17 cellular contexts compared by ENCODE assay signal in the genomic region with DNA sequence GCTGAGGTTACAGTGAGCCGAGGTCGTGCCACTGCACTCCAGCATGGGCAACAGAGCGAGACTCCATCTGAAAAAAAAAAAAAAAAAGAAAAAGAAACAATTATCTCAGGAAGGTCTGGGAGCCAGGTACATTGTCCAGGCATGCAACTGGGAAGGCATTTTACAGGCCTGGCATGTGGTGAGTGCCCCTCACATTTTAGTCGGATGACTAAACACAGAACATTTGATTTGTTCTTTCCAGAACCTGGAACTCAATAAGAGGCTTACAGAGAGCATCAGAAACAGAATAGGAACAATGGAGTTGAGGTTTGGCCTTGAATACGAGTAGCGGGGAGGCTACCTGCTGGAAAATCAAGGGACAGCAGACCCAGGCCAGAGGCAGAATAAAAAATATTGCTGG. TPM values are rescaled to one million over a fixed set of nuclear protein-coding genes. Genes with fewer than 3 reads are reported as not detected.
DNase-seq lines count a peak whose midpoint lies in the region; ATAC-seq, FAIRE-seq and TF ChIP-seq lines count a peak whose summit lies in the region.
"Had no signal": no experiment of that assay in that cellular context is flagged by ENCODE, and none has a peak within 500 bp of the region (broad histone marks: within the 10 kb centered on the region; RNA-seq: fewer than 3 reads in every experiment).

No MANE protein-coding gene starts in this region.

- H3K9me3 ChIP-seq in body of pancreas: no peaks in the 10 kb centered on the region
- no peaks in the 10 kb centered on the region for H3K9me3 ChIP-seq in keratinocyte (ENCODE audit: control insufficient read depth, low read depth, low read length)
- H3K9me3 ChIP-seq: BE2C had no signal

- no peaks in the 10 kb centered on the region for H4K20me1 ChIP-seq in keratinocyte (ENCODE audit: control insufficient read depth, extremely low read depth, insufficient read depth, low read length)

- peak; percentile 82 for DNase-seq in RWPE1 (ENCODE audit: low spot score)
- no peak for DNase-seq in body of pancreas
- no peak for DNase-seq in keratinocyte (ENCODE audit: low read depth, low spot score)
- DNase-seq in retinal pigment epithelial cell (ENCODE audit: low read depth): peak; percentile 4
- no peak for DNase-seq in NCI-H2029 treated with DMSO at 0.1 percent for 48 hours (lab: John Stamatoyannopoulos, UW)
- DNase-seq in activated CD4-positive, alpha-beta T cell treated with anti-CD3 and anti-CD28 coated beads, Interleukin-2, amount 50 U/mL, for 48 hours: no peak
- no peak for DNase-seq in foreskin fibroblast
- DNase-seq: BE2C, DMS53, GDM1, NCI-H1417 treated with DMSO at 0.1 percent for 48 hours, NCI-H187, NCI-H2107, NCI-H446 treated with DMSO at 0.1 percent for 48 hours, NCI-H526 treated with DMSO at 0.1 percent for 48 hours, SHP77 treated with DMSO at 0.1 percent for 48 hours had no signal

- no peak for ATAC-seq in body of pancreas

- no peaks in the 10 kb centered on the region for H3K36me3 ChIP-seq in body of pancreas (replicated peaks in 1 of 2; ENCODE audit: insufficient read depth in 1 of 2, low read depth in 2 of 2)
- no peaks in the 10 kb centered on the region for H3K36me3 ChIP-seq in keratinocyte (ENCODE audit: control insufficient read depth in 2 of 2, extremely low read depth in 1 of 2, insufficient read depth in 2 of 2, low read length in 2 of 2)
- H3K36me3 ChIP-seq: BE2C had no signal

- H3K79me2 ChIP-seq in keratinocyte (ENCODE audit: control insufficient read depth, insufficient read depth, low read length): no peaks in the 10 kb centered on the region

- no peak overlapping the region for H3K4me3 ChIP-seq in body of pancreas
- no peak overlapping the region for H3K4me3 ChIP-seq in keratinocyte (ENCODE audit: control insufficient read depth in 2 of 3, extremely low read depth in 1 of 3, insufficient read depth in 2 of 3, low read depth in 1 of 3, low read length in 3 of 3)
- H3K4me3 ChIP-seq in retinal pigment epithelial cell (ENCODE audit: low read length): no peak overlapping the region
- no peak overlapping the region for H3K4me3 ChIP-seq in foreskin fibroblast (ENCODE audit: low read depth in 1 of 2, low read length in 2 of 2)

- H3K9ac ChIP-seq in keratinocyte (ENCODE audit: control insufficient read depth, extremely low read depth, insufficient read depth, low read length): no peak overlapping the region

- H2AFZ ChIP-seq in keratinocyte (ENCODE audit: control insufficient read depth, low read length): no peak overlapping the region

- no peak for TF ChIP-seq POLR2A in body of pancreas (IDR thresholded peaks at IDR 0.05)

- H3K9me1 ChIP-seq in keratinocyte (ENCODE audit: control insufficient read depth, extremely low read depth, insufficient read depth, low read length): no peaks in the 10 kb centered on the region

- CTCF ChIA-PET in RWPE1 (lab: Yijun Ruan, JAX): interaction anchor here (0.6 to 1.4 kb wide), 2 partner anchors 96 to 237 kb away, joined by 6 read pairs; no protein-coding TSS in a partner anchor

- intact Hi-C loops in body of pancreas (cut with DNase I): no loop called here

- peaks cover 52% of the 10 kb centered on the region for H3K4me1 ChIP-seq in body of pancreas
- H3K4me1 ChIP-seq in keratinocyte (ENCODE audit: control insufficient read depth, extremely low read depth, insufficient read depth, low read length): peaks cover 16% of the 10 kb centered on the region
- H3K4me1 ChIP-seq: BE2C had no signal

- TF ChIP-seq CTCF in RWPE1 (conservative IDR thresholded peaks at IDR 0.05; ENCODE audit: low read depth) (no peak), body of pancreas (IDR thresholded peaks at IDR 0.05) (no peak), keratinocyte (optimal IDR thresholded peaks at IDR 0.05 in 1 of 3, IDR thresholded peaks at IDR 0.05 in 1 of 3, conservative IDR thresholded peaks at IDR 0.05 in 1 of 3; ENCODE audit: extremely low read depth in 1 of 3, insufficient read depth in 2 of 3, low read length in 3 of 3) (no peak), retinal pigment epithelial cell (conservative IDR thresholded peaks at IDR 0.05; ENCODE audit: low read depth, low read length) (no peak), foreskin fibroblast (IDR thresholded peaks at IDR 0.05; ENCODE audit: low read depth, low read length) (no peak)

- H3K27ac ChIP-seq in RWPE1: peak overlapping the region; percentile 82
- peak overlapping the region in 3 of 4 donors; percentile 31 to 34 (median 31) for H3K27ac ChIP-seq in body of pancreas
- H3K27ac ChIP-seq in keratinocyte (ENCODE audit: control insufficient read depth, insufficient read depth, low read length): peak overlapping the region; percentile 14

- peak overlapping the region; percentile 32 for H3K4me2 ChIP-seq in keratinocyte (ENCODE audit: control insufficient read depth, extremely low read depth, insufficient read depth, low read depth, low read length)

- WGBS in body of pancreas, 2 donors: 89 to 90% methylated on average over 6 of the region's 6 CpGs

- dilution Hi-C loops in keratinocyte (cut with MboI; ENCODE audit: extremely low pct_ligation_motif_present, low sequenced_read_pairs): no loop called here

- POLR2A ChIA-PET in RWPE1 (lab: Yijun Ruan, JAX; ENCODE audit: low non-redundant PET): no interaction called here

- H3K27me3 ChIP-seq in body of pancreas (no peaks in the 10 kb centered on the region), keratinocyte (ENCODE audit: control insufficient read depth, extremely low read depth, insufficient read depth, low read length) (no peaks in the 10 kb centered on the region)

- FAIRE-seq in keratinocyte (lab: Jason Lieb, UNC): peak; percentile 89
- FAIRE-seq: D721Med had no signal

RNA-seq across cellular contexts. Expression of gene IGF1R, which starts 33.7 kb away (rescaled TPM):
- 10 to 100 TPM; 34.8 to 55.7 TPM for total RNA-seq in body of pancreas
- polyA plus RNA-seq in keratinocyte: 13.3 to 30.0 TPM (median 14.5 TPM) in 3 replicates
- 11.4 TPM for polyA plus RNA-seq in keratinocyte (2011; ENCODE audit: low read depth)
- polyA plus RNA-seq in keratinocyte (2011; cell fraction: cytosol; rRNA removed): 11.8 and 16.3 TPM in 2 replicates
- polyA plus RNA-seq in keratinocyte (2011; cell fraction: nucleus; rRNA removed): 128 and 154 TPM in 2 replicates
- 16.4 and 36.9 TPM in 2 replicates for polyA plus RNA-seq in keratinocyte (2012; ENCODE audit: low replicate concordance)
- polyA minus RNA-seq in keratinocyte: 90.6 to 247 TPM (median 137 TPM) in 3 replicates
- 58.3 TPM for polyA minus RNA-seq in keratinocyte (2011; cell fraction: cytosol; rRNA and poly(A)+ RNA removed)
- 247 and 446 TPM in 2 replicates for polyA minus RNA-seq in keratinocyte (2011; cell fraction: nucleus; rRNA and poly(A)+ RNA removed)

Comparison
In these comparisons a context has a peak if more than half of its experiments do, and no peak if none do; other contexts are left out.
1. DNase-seq: peak in RWPE1 (single experiment) and retinal pigment epithelial cell (single experiment); none in body of pancreas (0 of 4), keratinocyte (single experiment), NCI-H2029 treated with DMSO at 0.1 percent for 48 hours (single experiment), activated CD4-positive, alpha-beta T cell treated with anti-CD3 and anti-CD28 coated beads, Interleukin-2, amount 50 U/mL, for 48 hours (0 of 2) and foreskin fibroblast (0 of 2).
2. H3K27ac ChIP-seq: peak in every context shown above with its lines; median percentile 82 in RWPE1; 31 in body of pancreas; 14 in keratinocyte.